In genomic region chr16:24075929-24076716, GRCh38 we compare ENCODE assay signal across 9 cellular contexts.
DNase-seq lines count a peak whose midpoint lies in the region; ATAC-seq lines count a peak whose summit lies in the region.
"Had no signal": no experiment of that assay in that cellular context is flagged by ENCODE, and none has a peak within 500 bp of the region (broad histone marks: within the 10 kb centered on the region; RNA-seq: fewer than 3 reads in every experiment).

No MANE protein-coding gene starts in this region.

- peak overlapping the region; percentile 18 for H3K4me3 Mint-ChIP-seq in activated T-helper 17 cell treated with anti-CD3 and anti-CD28 coated beads, Interleukin-2, amount 50 U/mL, for 72 hours

- DNase-seq in activated T-cell treated with anti-CD3 and anti-CD28 coated beads for 24 hours (ENCODE audit: low read depth) = peak; percentile 12
- no peak for DNase-seq in activated T-cell treated with anti-CD3 and anti-CD28 coated beads, Interleukin-2, amount 50 U/mL, for 1 hour
- DNase-seq in stimulated activated CD8-positive, alpha-beta memory T cell treated with anti-CD3 and anti-CD28 coated beads, Interleukin-4, amount 100 ng/mL, for 48 hours = peak; percentile 36
- no peak for DNase-seq in MV-4-11 (lab: John Stamatoyannopoulos, UW)
- no peak for DNase-seq in C1 segment of cervical spinal cord (lab: John Stamatoyannopoulos, UW)
- no peak for DNase-seq in SKM-1 treated with dmso at 0.1 percent for 144 hours (lab: John Stamatoyannopoulos, UW; ENCODE audit: unreplicated experiment)
- DNase-seq: lower lobe of right lung had no signal

- ATAC-seq in HG03432 (IDR thresholded peaks at IDR 0.05; ENCODE audit: unreplicated experiment) = peak; percentile 60
- peak; percentile 89 for ATAC-seq in activated T-helper 17 cell treated with anti-CD3 and anti-CD28 coated beads, Interleukin-2, amount 50 U/mL, for 72 hours (replicated peaks)

- peak overlapping the region; percentile 65 for H3K27ac Mint-ChIP-seq in activated T-helper 17 cell treated with anti-CD3 and anti-CD28 coated beads, Interleukin-2, amount 50 U/mL, for 72 hours

- no peaks in the 10 kb centered on the region for H3K9me3 Mint-ChIP-seq in activated T-helper 17 cell treated with anti-CD3 and anti-CD28 coated beads, Interleukin-2, amount 50 U/mL, for 72 hours

- no peaks in the 10 kb centered on the region for H3K27me3 Mint-ChIP-seq in activated T-helper 17 cell treated with anti-CD3 and anti-CD28 coated beads, Interleukin-2, amount 50 U/mL, for 72 hours

- no peaks in the 10 kb centered on the region for H3K36me3 Mint-ChIP-seq in activated T-helper 17 cell treated with anti-CD3 and anti-CD28 coated beads, Interleukin-2, amount 50 U/mL, for 72 hours (ENCODE audit: low read depth)

- peaks cover 48% of the 10 kb centered on the region for H3K4me1 Mint-ChIP-seq in activated T-helper 17 cell treated with anti-CD3 and anti-CD28 coated beads, Interleukin-2, amount 50 U/mL, for 72 hours

Comparison
In these comparisons a context has a peak if more than half of its experiments do, and no peak if none do; other contexts are left out.
1. DNase-seq: peak in activated T-cell treated with anti-CD3 and anti-CD28 coated beads for 24 hours (single experiment) and stimulated activated CD8-positive, alpha-beta memory T cell treated with anti-CD3 and anti-CD28 coated beads, Interleukin-4, amount 100 ng/mL, for 48 hours (single experiment); none in activated T-cell treated with anti-CD3 and anti-CD28 coated beads, Interleukin-2, amount 50 U/mL, for 1 hour (single experiment), MV-4-11 (single experiment), C1 segment of cervical spinal cord (0 of 14) and SKM-1 treated with dmso at 0.1 percent for 144 hours (single experiment).